ENCODE assay signal across 8 cellular contexts in genomic region chr20:433300-433975, GRCh38. TPM values are rescaled to one million over a fixed set of nuclear protein-coding genes. Genes with fewer than 3 reads are reported as not detected.
DNase-seq lines count a peak whose midpoint lies in the region; ATAC-seq and TF ChIP-seq lines count a peak whose summit lies in the region.

No MANE protein-coding gene starts in this region.

- H3K27me3 Mint-ChIP-seq in CD14-positive monocyte (ENCODE audit: low read depth in 3 of 3) (peaks cover 0 to 2% (median 2%) of the 10 kb centered on the region in 3 donors), natural killer cell (ENCODE audit: low read depth in 2 of 2) (no peaks in the 10 kb centered on the region)

- DNase-seq in CD14-positive monocyte (ENCODE audit: low spot score) = no peak
- DNase-seq in activated T-cell treated with anti-CD3 and anti-CD28 coated beads for 4 hours = peak; percentile 65
- peak; percentile 38 for DNase-seq in natural killer cell
- no peak for DNase-seq in uterus
- DNase-seq in foreskin melanocyte = no peak

- H3K27ac Mint-ChIP-seq in CD14-positive monocyte = peak overlapping the region; percentile 0 to 88 (median 18)
- H3K27ac Mint-ChIP-seq in natural killer cell = peak overlapping the region; percentile 94 to 97

- H3K27me3 ChIP-seq in uterus = no peaks in the 10 kb centered on the region

- H3K9me3 ChIP-seq in uterus = no peaks in the 10 kb centered on the region

- H3K4me3 Mint-ChIP-seq in CD14-positive monocyte (peak overlapping the region in 1 of 2 donors; percentile 34), natural killer cell (peak overlapping the region; percentile 80)

- H3K4me1 ChIP-seq in uterus = no peaks in the 10 kb centered on the region

- peaks cover 65 to 89% of the 10 kb centered on the region in 2 donors for H3K36me3 Mint-ChIP-seq in CD14-positive monocyte
- no peaks in the 10 kb centered on the region for H3K36me3 Mint-ChIP-seq in natural killer cell

- intact Hi-C loops in CD14-positive monocyte (cut with micrococcal nuclease) (loop anchor here in 1 of 2 donors (10.0 kb wide), 1 partner anchor 51 kb away; no protein-coding TSS in a partner anchor), natural killer cell (cut with micrococcal nuclease) (no loop called here), uterus (cut with DNase I; ENCODE audit: low total_unique reads) (no loop called here)

- H3K4me1 Mint-ChIP-seq in CD14-positive monocyte (peaks cover 19% of the 10 kb centered on the region), natural killer cell (peaks cover 32 to 56% of the 10 kb centered on the region in 2 donors)

- no peaks in the 10 kb centered on the region for H3K36me3 ChIP-seq in uterus

- no peak overlapping the region for H3K27ac ChIP-seq in uterus

- ATAC-seq in GM19467 (IDR thresholded peaks at IDR 0.05; ENCODE audit: unreplicated experiment) (peak; percentile 78), HG03565 (IDR thresholded peaks at IDR 0.05; ENCODE audit: unreplicated experiment) (peak; percentile 76), natural killer cell (peak; percentile 81 to 87 (median 85)), HG03469 (IDR thresholded peaks at IDR 0.05; ENCODE audit: unreplicated experiment) (no peak)

- no peak for TF ChIP-seq CTCF in CD14-positive monocyte (IDR thresholded peaks at IDR 0.05)
- TF ChIP-seq CTCF in natural killer cell (IDR thresholded peaks at IDR 0.05) = no peak
- no peak for TF ChIP-seq CTCF in uterus (IDR thresholded peaks at IDR 0.05)

- H3K4me3 ChIP-seq in uterus = no peak overlapping the region

- H3K9me3 Mint-ChIP-seq in CD14-positive monocyte (no peaks in the 10 kb centered on the region), natural killer cell (no peaks in the 10 kb centered on the region)

- TF ChIP-seq POLR2A in uterus (IDR thresholded peaks at IDR 0.05) = no peak

RNA-seq across cellular contexts. Expression of gene RBCK1, which starts 25.3 kb away (rescaled TPM):
- polyA plus RNA-seq in CD14-positive monocyte = 10 to 100 TPM; 66.8 to 70.8 TPM
- total RNA-seq in natural killer cell (100 to 1,000 TPM; 102 to 131 (median 104) TPM), uterus (10 to 100 TPM; 57.9 to 86.3 (median 64.6) TPM)

RNA-seq across cellular contexts. Expression of gene TBC1D20, which starts 28.9 kb away (rescaled TPM):
- polyA plus RNA-seq in CD14-positive monocyte = 10 to 100 TPM; 10.5 to 11.3 TPM
- total RNA-seq in natural killer cell (10 to 100 TPM; 32.5 to 47.6 (median 44.2) TPM), uterus (10 to 100 TPM; 11.0 to 44.0 (median 35.8) TPM)

RNA-seq across cellular contexts. Expression of gene TRIB3, which starts 52.9 kb away (rescaled TPM):
- 1 to 10 TPM; 8.0 to 9.4 TPM for polyA plus RNA-seq in CD14-positive monocyte
- total RNA-seq in natural killer cell (1 to 10 TPM; 4.0 to 8.9 (median 7.7) TPM), uterus (1 to 10 TPM; 1.8 to 8.4 (median 3.9) TPM)

Comparison
In these comparisons a context has a peak if more than half of its experiments do, and no peak if none do; other contexts are left out.
1. DNase-seq: peak in activated T-cell treated with anti-CD3 and anti-CD28 coated beads for 4 hours (single experiment) and natural killer cell (single experiment); none in CD14-positive monocyte (single experiment), uterus (0 of 2) and foreskin melanocyte (single experiment).